13 cellular contexts compared by ENCODE assay signal in genomic region chr14:104884381-104884780, GRCh38. TPM values are rescaled to one million over a fixed set of nuclear protein-coding genes. Genes with fewer than 3 reads are reported as not detected.
A peak's percentile ranks its signal among the peaks of the same experiment; 100 is the strongest.
DNase-seq lines count a peak whose midpoint lies in the region; ATAC-seq and TF ChIP-seq lines count a peak whose summit lies in the region.
"Not testable (repeated sequence)": the region's sequence is repeated elsewhere in the genome, so short reads cannot be mapped to it uniquely, and the experiment has no call there.
"Had no signal": no experiment of that assay in that cellular context is flagged by ENCODE, and none has a peak within 500 bp of the region (broad histone marks: within the 10 kb centered on the region; RNA-seq: fewer than 3 reads in every experiment).

No MANE protein-coding gene starts in this region.

- peaks cover 68% of the 10 kb centered on the region for H3K36me3 ChIP-seq in RWPE2 (ENCODE audit: low read depth)
- peaks cover 53% of the 10 kb centered on the region for H3K36me3 ChIP-seq in left ventricle myocardium inferior
- H3K36me3 ChIP-seq in lower lobe of right lung, result peaks cover 57% of the 10 kb centered on the region
- H3K36me3 ChIP-seq in spleen, result peaks cover 0 to 65% (median 6%) of the 10 kb centered on the region in 6 donors
- H3K36me3 ChIP-seq in aorta (ENCODE audit: control insufficient read depth in 1 of 2, insufficient read depth in 2 of 2, low read length in 1 of 2), result peaks cover 0 to 14% of the 10 kb centered on the region in 2 donors

- H3K27ac Mint-ChIP-seq in glutamatergic neuron (ENCODE audit: unreplicated experiment), result not testable (repeated sequence)

- DNase-seq in RWPE2 (ENCODE audit: low spot score) (peak; percentile 72), glutamatergic neuron (peak; percentile 23), left ventricle myocardium inferior (peak; percentile 13), lower lobe of right lung (peak; percentile 28), spleen (peak; percentile 39), aorta (peak; percentile 44 to 68)
- peak; percentile 13 for DNase-seq in activated CD8-positive, alpha-beta memory T cell treated with anti-CD3 and anti-CD28 coated beads, Interleukin-2, amount 50 U/mL, for 4 hours

- not testable (repeated sequence) for H3K4me3 Mint-ChIP-seq in glutamatergic neuron (ENCODE audit: unreplicated experiment)

- not testable (repeated sequence) for H3K27me3 ChIP-seq in RWPE2 (ENCODE audit: insufficient read depth, poor library complexity, severe bottlenecking); left ventricle myocardium inferior (ENCODE audit: low read depth); lower lobe of right lung (ENCODE audit: low read depth); spleen (replicated peaks in 1 of 7); aorta (ENCODE audit: control insufficient read depth in 1 of 2, insufficient read depth in 2 of 2, low read length in 1 of 2)

- not testable (repeated sequence) for H3K27ac ChIP-seq in RWPE2 (ENCODE audit: poor library complexity, severe bottlenecking); left ventricle myocardium inferior (replicated peaks); lower lobe of right lung; spleen; aorta (ENCODE audit: low read depth in 1 of 2, low read length in 2 of 2)

- H3K36me3 Mint-ChIP-seq in glutamatergic neuron (ENCODE audit: unreplicated experiment), result not testable (repeated sequence)

- intact Hi-C loops in left ventricle myocardium inferior (cut with micrococcal nuclease); lower lobe of right lung (cut with DNase I); spleen (cut with DNase I; ENCODE audit: low total_unique reads); aorta (cut with DNase I): not testable (repeated sequence)

- not testable (repeated sequence) for H3K4me1 Mint-ChIP-seq in glutamatergic neuron (ENCODE audit: low read depth, unreplicated experiment)

- peaks cover 18% of the 10 kb centered on the region for H3K9me3 Mint-ChIP-seq in glutamatergic neuron (ENCODE audit: unreplicated experiment)

- H3K4me1 ChIP-seq in RWPE2 (ENCODE audit: insufficient read depth, poor library complexity, severe bottlenecking); lower lobe of right lung; spleen; aorta (ENCODE audit: control insufficient read depth in 1 of 2, insufficient read depth in 2 of 2, low read length in 2 of 2): not testable (repeated sequence)
- H3K4me1 ChIP-seq in left ventricle myocardium inferior, result peaks cover 16% of the 10 kb centered on the region

- TF ChIP-seq CTCF in RWPE2 (IDR thresholded peaks at IDR 0.05; ENCODE audit: poor library complexity, severe bottlenecking); glutamatergic neuron (IDR thresholded peaks at IDR 0.05; ENCODE audit: partially characterized antibody, unreplicated experiment); left ventricle myocardium inferior (IDR thresholded peaks at IDR 0.05; ENCODE audit: borderline replicate concordance); lower lobe of right lung (IDR thresholded peaks at IDR 0.05); spleen (IDR thresholded peaks at IDR 0.05 in 8 of 11, conservative IDR thresholded peaks at IDR 0.05 in 3 of 11): not testable (repeated sequence)

- peaks cover 17% of the 10 kb centered on the region for H3K27me3 Mint-ChIP-seq in glutamatergic neuron (ENCODE audit: unreplicated experiment)

- 76 to 92% (median 86%) methylated on average over 13 to 28 of the region's 34 CpGs for WGBS in spleen, 5 donors
- 89 to 90% methylated on average over 28 to 30 of the region's 34 CpGs for WGBS in aorta, 2 donors

- TF ChIP-seq POLR2A in spleen (IDR thresholded peaks at IDR 0.05), result not testable (repeated sequence)

- H3K4me3 ChIP-seq in RWPE2 (ENCODE audit: severe bottlenecking); left ventricle myocardium inferior; lower lobe of right lung; spleen; aorta (ENCODE audit: low read length in 2 of 2): not testable (repeated sequence)

- ATAC-seq in RWPE2 (ENCODE audit: low read depth); lower lobe of right lung; aorta (ENCODE audit: low FRiP score): not testable (repeated sequence)

- H3K9me3 ChIP-seq in RWPE2 (ENCODE audit: severe bottlenecking); left ventricle myocardium inferior (replicated peaks); lower lobe of right lung; spleen; aorta (ENCODE audit: control insufficient read depth, low read length): not testable (repeated sequence)

RNA-seq across cellular contexts. Expression of gene CEP170B, which starts 19.3 kb away (rescaled TPM):
- total RNA-seq in glutamatergic neuron (ENCODE audit: unreplicated experiment) (80.4 TPM), left ventricle myocardium inferior (11.7 TPM), lower lobe of right lung (24.7 TPM), spleen (10 to 100 TPM in 1 of 7 donors, 1 to 10 TPM in 6; 5.2 to 12.6 (median 5.9) TPM), aorta (10 to 100 TPM; 30.0 to 36.2 TPM)
- polyA plus RNA-seq in spleen (1 to 10 TPM in 1 of 3 donors, under 1 TPM in 2; 0.58 to 3.8 (median 0.72) TPM), aorta (10 to 100 TPM in 1 of 2 donors, 1 to 10 TPM in 1; 6.4 to 16.2 TPM)

RNA-seq across cellular contexts. Expression of gene PLD4, which starts 40.3 kb away (rescaled TPM):
- total RNA-seq in glutamatergic neuron (ENCODE audit: unreplicated experiment) (not detected), left ventricle myocardium inferior (0.44 TPM), lower lobe of right lung (1.2 TPM), spleen (10 to 100 TPM in 6 of 7 donors, 1 to 10 TPM in 1; 5.4 to 30.2 (median 13.9) TPM), aorta (1 to 10 TPM in 1 of 2 donors, under 1 TPM in 1; 0.62 to 1.7 TPM)
- polyA plus RNA-seq in spleen (10 to 100 TPM; 25.8 to 31.3 (median 29.8) TPM), aorta (under 1 TPM in 1 of 2 donors, not detected in 1; 0.38 TPM)
- total RNA-seq: CD4-positive, alpha-beta memory T cell; Daoy; G401; GM23338; H4; H9 had no signal
- polyA plus RNA-seq: GM23338 had no signal

Comparison
In these comparisons a context has a peak if more than half of its experiments do, and no peak if none do; other contexts are left out.
1. DNase-seq: peak in every context shown above with its lines; median percentile 72 in RWPE2; 56 in aorta; 39 in spleen; 28 in lower lobe of right lung; 23 in glutamatergic neuron; 13 in activated CD8-positive, alpha-beta memory T cell treated with anti-CD3 and anti-CD28 coated beads, Interleukin-2, amount 50 U/mL, for 4 hours; 13 in left ventricle myocardium inferior.